ENCODE assay signal across 10 cellular contexts in the genomic region with DNA sequence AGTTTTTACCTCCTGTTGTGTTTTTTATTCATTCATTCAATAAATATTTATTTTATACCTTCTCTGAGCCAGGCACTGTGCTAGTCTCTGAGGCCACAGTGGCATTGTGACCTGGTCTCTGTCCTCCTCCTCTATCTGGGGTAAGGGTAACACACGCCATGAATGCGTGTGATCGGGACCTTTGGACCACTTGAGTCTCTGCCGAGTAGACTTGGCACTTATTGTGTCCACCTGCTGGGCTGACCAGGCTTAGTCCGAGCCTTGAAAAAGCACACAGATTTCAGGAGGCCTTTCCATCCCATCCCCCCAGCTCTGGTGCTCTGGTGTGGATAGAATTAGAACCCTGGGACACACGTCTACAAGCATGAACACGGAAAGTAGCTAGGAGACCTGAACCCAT. TPM values are rescaled to one million over a fixed set of nuclear protein-coding genes. Genes with fewer than 3 reads are reported as not detected.
DNase-seq lines count a peak whose midpoint lies in the region; ATAC-seq and TF ChIP-seq lines count a peak whose summit lies in the region.
"Had no signal": no experiment of that assay in that cellular context is flagged by ENCODE, and none has a peak within 500 bp of the region (broad histone marks: within the 10 kb centered on the region; RNA-seq: fewer than 3 reads in every experiment).

No MANE protein-coding gene starts in this region.

- H3K27me3 ChIP-seq in endodermal cell (ENCODE audit: control insufficient read depth, insufficient read depth, low read length, poor library complexity, severe bottlenecking) (no peaks in the 10 kb centered on the region), lung (ENCODE audit: control insufficient read depth, insufficient read depth) (no peaks in the 10 kb centered on the region), stomach (no peaks in the 10 kb centered on the region)

- no peak for TF ChIP-seq POLR2A in stomach (IDR thresholded peaks at IDR 0.05)

- peaks cover 47% of the 10 kb centered on the region for H3K36me3 Mint-ChIP-seq in endodermal cell (ENCODE audit: low read depth)
- H3K36me3 Mint-ChIP-seq: activated naive CD8-positive, alpha-beta T cell had no signal

- H3K4me1 Mint-ChIP-seq in endodermal cell, result peaks cover 7% of the 10 kb centered on the region

- DNase-seq in G401 (ENCODE audit: low spot score) (peak; percentile 79), endodermal cell (no peak), lung (ENCODE audit: low spot score) (no peak), stomach (peak; percentile 60), NOMO-1 treated with dmso at 0.1 percent for 144 hours (lab: John Stamatoyannopoulos, UW; ENCODE audit: unreplicated experiment) (no peak)
- no peak for DNase-seq in activated CD4-positive, alpha-beta T cell treated with anti-CD3 and anti-CD28 coated beads, Interleukin-2, amount 50 U/mL, for 1 hour
- DNase-seq: naive thymus-derived CD8-positive, alpha-beta T cell had no signal

- peaks cover 7% of the 10 kb centered on the region for H3K4me1 ChIP-seq in endodermal cell (ENCODE audit: control insufficient read depth, insufficient read depth, low read length)
- H3K4me1 ChIP-seq in lung (ENCODE audit: control insufficient read depth in 2 of 2, insufficient read depth in 2 of 2, low read length in 2 of 2), result peaks cover 10 to 26% of the 10 kb centered on the region in 2 donors
- H3K4me1 ChIP-seq in stomach, result peaks cover 30 to 77% (median 59%) of the 10 kb centered on the region in 4 donors

- in situ Hi-C loops in G401 (cut with HindIII; ENCODE audit: low sequenced_read_pairs), result no loop called here

- no peaks in the 10 kb centered on the region for H3K9me3 ChIP-seq in endodermal cell (ENCODE audit: control insufficient read depth, low read length)
- no peaks in the 10 kb centered on the region for H3K9me3 ChIP-seq in lung (ENCODE audit: control insufficient read depth in 2 of 2, insufficient read depth in 1 of 2, low read length in 1 of 2)
- H3K9me3 ChIP-seq in stomach, result no peaks in the 10 kb centered on the region

- no peak overlapping the region for H3K27ac Mint-ChIP-seq in endodermal cell
- H3K27ac Mint-ChIP-seq: activated naive CD8-positive, alpha-beta T cell had no signal

- ATAC-seq in lung (ENCODE audit: insufficient read depth, low FRiP score) (no peak), HG02759 (IDR thresholded peaks at IDR 0.05; ENCODE audit: unreplicated experiment) (no peak), HG03521 (IDR thresholded peaks at IDR 0.05; ENCODE audit: unreplicated experiment) (no peak)
- ATAC-seq: naive thymus-derived CD8-positive, alpha-beta T cell had no signal

- peak; percentile 56 for TF ChIP-seq EP300 in stomach (IDR thresholded peaks at IDR 0.05)

- WGBS in endodermal cell (ENCODE audit: insufficient coverage in 1 of 2, insufficient read length in 1 of 2), 2 experiments, result 89 to 90% methylated on average over 7 of the region's 7 CpGs
- WGBS in lung, 2 donors, result 84 to 88% methylated on average over 7 of the region's 7 CpGs
- 34 to 70% (median 44%) methylated on average over 7 of the region's 7 CpGs for WGBS in stomach, 5 donors

- H3K9me3 Mint-ChIP-seq in endodermal cell, result no peaks in the 10 kb centered on the region
- H3K9me3 Mint-ChIP-seq: naive thymus-derived CD8-positive, alpha-beta T cell had no signal

- no peak overlapping the region for H3K27ac ChIP-seq in endodermal cell (ENCODE audit: low read depth, low read length)
- peak overlapping the region; percentile 74 to 88 for H3K27ac ChIP-seq in lung (ENCODE audit: low read depth in 1 of 2, low read length in 1 of 2)
- peak overlapping the region; percentile 43 to 98 (median 86) for H3K27ac ChIP-seq in stomach

- H3K9ac ChIP-seq in endodermal cell (ENCODE audit: extremely low read depth, low read length, poor library complexity, severe bottlenecking), result no peak overlapping the region

- H3K27me3 Mint-ChIP-seq in endodermal cell (ENCODE audit: insufficient read depth), result no peaks in the 10 kb centered on the region
- H3K27me3 Mint-ChIP-seq: activated naive CD8-positive, alpha-beta T cell; naive thymus-derived CD8-positive, alpha-beta T cell had no signal

- H3K36me3 ChIP-seq in endodermal cell (ENCODE audit: control insufficient read depth, insufficient read depth, low read length), result peaks cover 44% of the 10 kb centered on the region
- H3K36me3 ChIP-seq in lung (ENCODE audit: control insufficient read depth in 2 of 2, insufficient read depth in 2 of 2, low read length in 2 of 2), result peaks cover 0 to 6% of the 10 kb centered on the region in 2 donors
- peaks cover 10 to 41% (median 24%) of the 10 kb centered on the region in 4 donors for H3K36me3 ChIP-seq in stomach

- H3K4me3 ChIP-seq in endodermal cell (ENCODE audit: low read length) (no peak overlapping the region), lung (no peak overlapping the region), stomach (no peak overlapping the region)

- peak; percentile 23 for TF ChIP-seq CTCF in endodermal cell (conservative IDR thresholded peaks at IDR 0.05)
- TF ChIP-seq CTCF in lung (IDR thresholded peaks at IDR 0.05; ENCODE audit: control extremely low read depth, extremely low read depth), result no peak
- TF ChIP-seq CTCF in stomach (IDR thresholded peaks at IDR 0.05), result no peak

- H3K4me3 Mint-ChIP-seq in endodermal cell, result no peak overlapping the region
- H3K4me3 Mint-ChIP-seq: activated naive CD8-positive, alpha-beta T cell; naive thymus-derived CD8-positive, alpha-beta T cell had no signal

- intact Hi-C loops in stomach (cut with DNase I; ENCODE audit: low total_unique reads), result no loop called here

RNA-seq across cellular contexts. Expression of gene ERGIC1, which starts 58.7 kb away (rescaled TPM):
- 21.3 and 28.7 TPM in 2 replicates for total RNA-seq in G401 (2014; rRNA removed; shearing (Covaris generic))
- total RNA-seq in endodermal cell, result 10 to 100 TPM; 81.9 to 94.8 TPM
- 79.3 TPM for polyA plus RNA-seq in endodermal cell (2013, experiment 1 of 2)
- polyA plus RNA-seq in endodermal cell (2013, experiment 2 of 2), result 73.2 TPM
- 100 to 1,000 TPM in 1 of 2 donors, 10 to 100 TPM in 1; 62.2 to 215 TPM for total RNA-seq in lung
- polyA plus RNA-seq in lung, result 100 to 1,000 TPM; 122 to 204 TPM
- 100 to 1,000 TPM in 4 of 5 donors, 10 to 100 TPM in 1; 98.8 to 293 (median 137) TPM for total RNA-seq in stomach
- 10 to 100 TPM; 54.5 to 95.3 (median 83.7) TPM for polyA plus RNA-seq in stomach

Comparison
In these comparisons a context has a peak if more than half of its experiments do, and no peak if none do; other contexts are left out.
1. DNase-seq: peak in G401 (single experiment) and stomach (single experiment); none in endodermal cell (single experiment), lung (single experiment), activated CD4-positive, alpha-beta T cell treated with anti-CD3 and anti-CD28 coated beads, Interleukin-2, amount 50 U/mL, for 1 hour (single experiment) and NOMO-1 treated with dmso at 0.1 percent for 144 hours (single experiment).